Comparison of ENCODE assay signal across 17 cellular contexts in genomic region chr4:7810792-7811535, GRCh38.
DNase-seq lines count a peak whose midpoint lies in the region; ATAC-seq and TF ChIP-seq lines count a peak whose summit lies in the region.
"Had no signal": no experiment of that assay in that cellular context is flagged by ENCODE, and none has a peak within 500 bp of the region (broad histone marks: within the 10 kb centered on the region; RNA-seq: fewer than 3 reads in every experiment).

No MANE protein-coding gene starts in this region.

- peaks cover 72% of the 10 kb centered on the region for H3K9me3 Mint-ChIP-seq in glutamatergic neuron (ENCODE audit: unreplicated experiment)
- no peaks in the 10 kb centered on the region for H3K9me3 Mint-ChIP-seq in natural killer cell
- no peaks in the 10 kb centered on the region for H3K9me3 Mint-ChIP-seq in natural killer cell treated with Interleukin-12 subunit alpha and Interleukin-12 subunit beta and Interleukin-15 and Interleukin-18, amount 100 ng/mL, for 72 hours
- H3K9me3 Mint-ChIP-seq: immature natural killer cell; T-helper 1 cell treated with Interleukin-12 subunit alpha and Interleukin-12 subunit beta and Interleukin-4 antibody, amounts not matched to agents 30 μg/mL and 1 μg/mL, for 36 hours had no signal

- H3K4me3 Mint-ChIP-seq in glutamatergic neuron (ENCODE audit: unreplicated experiment) (peak overlapping the region; percentile 74), natural killer cell (no peak overlapping the region)
- H3K4me3 Mint-ChIP-seq in natural killer cell treated with Interleukin-12 subunit alpha and Interleukin-12 subunit beta and Interleukin-15 and Interleukin-18, amount 100 ng/mL, for 72 hours, result no peak overlapping the region
- H3K4me3 Mint-ChIP-seq: immature natural killer cell; T-helper 1 cell treated with Interleukin-12 subunit alpha and Interleukin-12 subunit beta and Interleukin-4 antibody, amounts not matched to agents 30 μg/mL and 1 μg/mL, for 36 hours had no signal

- H3K27ac ChIP-seq in VCaP (peak overlapping the region; percentile 81), muscle layer of duodenum (ENCODE audit: low read length) (peak overlapping the region; percentile 7), tibial nerve (peak overlapping the region; percentile 2 to 83 (median 60))
- H3K27ac ChIP-seq: BLaER1 had no signal

- H3K4me1 Mint-ChIP-seq in glutamatergic neuron (ENCODE audit: low read depth, unreplicated experiment), result peaks cover 84% of the 10 kb centered on the region
- H3K4me1 Mint-ChIP-seq in natural killer cell, result no peaks in the 10 kb centered on the region
- peaks cover 0 to 3% of the 10 kb centered on the region in 2 donors for H3K4me1 Mint-ChIP-seq in natural killer cell treated with Interleukin-12 subunit alpha and Interleukin-12 subunit beta and Interleukin-15 and Interleukin-18, amount 100 ng/mL, for 72 hours (ENCODE audit: low read depth in 2 of 2)
- H3K4me1 Mint-ChIP-seq: immature natural killer cell had no signal

- TF ChIP-seq EP300 in tibial nerve (IDR thresholded peaks at IDR 0.05), result no peak

- H3K9me3 ChIP-seq in muscle layer of duodenum (ENCODE audit: control insufficient read depth in 1 of 2, low read length in 2 of 2) (no peaks in the 10 kb centered on the region), tibial nerve (no peaks in the 10 kb centered on the region)
- H3K9me3 ChIP-seq: BLaER1 had no signal

- H3K4me1 ChIP-seq in muscle layer of duodenum (ENCODE audit: control insufficient read depth in 1 of 2, insufficient read depth in 2 of 2, low read length in 2 of 2), result peaks cover 0 to 47% of the 10 kb centered on the region in 2 donors
- H3K4me1 ChIP-seq in tibial nerve, result peaks cover 0 to 49% (median 23%) of the 10 kb centered on the region in 4 donors
- H3K4me1 ChIP-seq: BLaER1 had no signal

- H3K36me3 Mint-ChIP-seq in glutamatergic neuron (ENCODE audit: unreplicated experiment) (peaks cover 28% of the 10 kb centered on the region), natural killer cell (no peaks in the 10 kb centered on the region)
- no peaks in the 10 kb centered on the region for H3K36me3 Mint-ChIP-seq in natural killer cell treated with Interleukin-12 subunit alpha and Interleukin-12 subunit beta and Interleukin-15 and Interleukin-18, amount 100 ng/mL, for 72 hours

- no peak for TF ChIP-seq POLR2A in tibial nerve (IDR thresholded peaks at IDR 0.05)

- H3K27me3 ChIP-seq in muscle layer of duodenum (ENCODE audit: low read depth, low read length) (no peaks in the 10 kb centered on the region), tibial nerve (no peaks in the 10 kb centered on the region)
- H3K27me3 ChIP-seq: BLaER1, brain microvascular endothelial cell had no signal

- 79 to 84% methylated on average over 34 of the region's 35 CpGs for WGBS in tibial nerve, 2 donors

- H3K4me3 ChIP-seq in muscle layer of duodenum (ENCODE audit: low read depth in 1 of 2, low read length in 2 of 2) (no peak overlapping the region), tibial nerve (no peak overlapping the region)
- H3K4me3 ChIP-seq: BLaER1 had no signal

- H3K36me3 ChIP-seq in muscle layer of duodenum (ENCODE audit: control insufficient read depth in 1 of 2, insufficient read depth in 2 of 2, low read length in 2 of 2) (peaks cover 14 to 15% of the 10 kb centered on the region in 2 donors), tibial nerve (peaks cover 0 to 48% (median 2%) of the 10 kb centered on the region in 3 donors)

- no peak for ATAC-seq in natural killer cell
- no peak for ATAC-seq in natural killer cell treated with Interleukin-12 subunit alpha and Interleukin-12 subunit beta and Interleukin-15 and Interleukin-18, amount 100 ng/mL, for 72 hours
- ATAC-seq: activated CD4-positive, CD25-positive, alpha-beta regulatory T cell treated with anti-CD3 and anti-CD28 coated beads, Interleukin-2, amount 50 U/mL, for 24 hours had no signal

- no peak for TF ChIP-seq CTCF in VCaP (conservative IDR thresholded peaks at IDR 0.05)
- TF ChIP-seq CTCF in glutamatergic neuron (IDR thresholded peaks at IDR 0.05; ENCODE audit: partially characterized antibody, unreplicated experiment), result no peak
- TF ChIP-seq CTCF in tibial nerve (IDR thresholded peaks at IDR 0.05), result no peak
- no peak for TF ChIP-seq CTCF in natural killer cell (IDR thresholded peaks at IDR 0.05)

- DNase-seq in glutamatergic neuron, result no peak
- DNase-seq in tibial nerve (ENCODE audit: low spot score in 2 of 2), result no peak
- no peak for DNase-seq in NCI-H187 (lab: John Stamatoyannopoulos, UW)
- no peak for DNase-seq in natural killer cell
- no peak for DNase-seq in natural killer cell treated with Interleukin-12 subunit alpha and Interleukin-12 subunit beta and Interleukin-15 and Interleukin-18, amount 100 ng/mL, for 72 hours (ENCODE audit: low spot score)
- no peak for DNase-seq in stimulated activated CD4-positive, alpha-beta T cell treated with anti-CD3 and anti-CD28 coated beads, Interleukin-4, amount 100 ng/mL, for 1 hour
- DNase-seq: activated naive CD4-positive, alpha-beta T cell treated with Interleukin-2 at 50 U/mL for 16 hours; brain microvascular endothelial cell; effector CD8-positive, alpha-beta T cell; immature natural killer cell; RPMI8226; stimulated activated CD4-positive, alpha-beta T cell treated with anti-CD3 and anti-CD28 coated beads, Interleukin-4, amount 100 ng/mL, for 24 hours had no signal

- peak overlapping the region; percentile 91 for H3K27ac Mint-ChIP-seq in glutamatergic neuron (ENCODE audit: unreplicated experiment)
- no peak overlapping the region for H3K27ac Mint-ChIP-seq in natural killer cell
- H3K27ac Mint-ChIP-seq in natural killer cell treated with Interleukin-12 subunit alpha and Interleukin-12 subunit beta and Interleukin-15 and Interleukin-18, amount 100 ng/mL, for 72 hours, result no peak overlapping the region
- H3K27ac Mint-ChIP-seq: immature natural killer cell; T-helper 1 cell treated with Interleukin-12 subunit alpha and Interleukin-12 subunit beta and Interleukin-4 antibody, amounts not matched to agents 30 μg/mL and 1 μg/mL, for 36 hours had no signal

- intact Hi-C loops in natural killer cell (cut with micrococcal nuclease), result no loop called here

- H3K27me3 Mint-ChIP-seq in glutamatergic neuron (ENCODE audit: unreplicated experiment), result peaks cover 52% of the 10 kb centered on the region
- no peaks in the 10 kb centered on the region for H3K27me3 Mint-ChIP-seq in natural killer cell (ENCODE audit: low read depth in 2 of 2)
- peaks cover 0 to 6% of the 10 kb centered on the region in 2 donors for H3K27me3 Mint-ChIP-seq in natural killer cell treated with Interleukin-12 subunit alpha and Interleukin-12 subunit beta and Interleukin-15 and Interleukin-18, amount 100 ng/mL, for 72 hours

Comparison
In these comparisons a context has a peak if more than half of its experiments do, and no peak if none do; other contexts are left out.
1. H3K27ac ChIP-seq: peak in every context shown above with its lines; median percentile 81 in VCaP; 60 in tibial nerve; 7 in muscle layer of duodenum.